23 cellular contexts compared by ENCODE assay signal in genomic region chr2:56017784-56018183, GRCh38.
"Had no signal": no experiment of that assay in that cellular context is flagged by ENCODE, and none has a peak within 500 bp of the region (broad histone marks: within the 10 kb centered on the region; RNA-seq: fewer than 3 reads in every experiment).

No MANE protein-coding gene starts in this region.

- H3K36me3 ChIP-seq: left lung, neutrophil, upper lobe of left lung had no signal

- H3K36me3 Mint-ChIP-seq: activated naive CD8-positive, alpha-beta T cell treated with anti-CD3 and anti-CD28 coated beads for 36 hours; mesothelial cell of epicardium; naive thymus-derived CD8-positive, alpha-beta T cell had no signal

- H3K27me3 ChIP-seq: left lung, neutrophil, upper lobe of left lung had no signal

- H3K27me3 Mint-ChIP-seq: activated naive CD8-positive, alpha-beta T cell treated with anti-CD3 and anti-CD28 coated beads for 36 hours had no signal

- DNase-seq: activated CD4-positive, alpha-beta T cell treated with anti-CD3 and anti-CD28 coated beads for 1 hour; activated CD4-positive, alpha-beta T cell treated with anti-CD3 and anti-CD28 coated beads, Interleukin-2, amount 50 U/mL, for 1 hour; activated naive CD4-positive, alpha-beta T cell treated with Interleukin-2 at 50 U/mL for 16 hours; activated naive CD8-positive, alpha-beta T cell treated with anti-CD3 and anti-CD28 coated beads for 36 hours; activated T-cell treated with anti-CD3 and anti-CD28 coated beads, Interleukin-2, amount 50 U/mL, for 1 hour; foreskin melanocyte; hippocampal formation; kidney glomerular epithelial cell; left lung; mammary epithelial cell; naive thymus-derived CD8-positive, alpha-beta T cell; right cardiac atrium; stimulated activated CD4-positive, alpha-beta T cell treated with anti-CD3 and anti-CD28 coated beads, Interleukin-12 subunit alpha, Interleukin-12 subunit beta, amount 100 ng/mL, for 4 hours; stimulated activated CD4-positive, alpha-beta T cell treated with anti-CD3 and anti-CD28 coated beads, Interleukin-4, amount 100 ng/mL, for 4 hours; stimulated activated naive CD8-positive, alpha-beta T cell treated with anti-CD3 and anti-CD28 coated beads, Interleukin-15, Interleukin-2, amounts not matched to agents 100 U/mL and 50 U/mL, for 24 hours; T-helper 9 cell; upper lobe of left lung had no signal

- H2AFZ ChIP-seq: parathyroid adenoma had no signal

- ATAC-seq: left lung; naive thymus-derived CD8-positive, alpha-beta T cell; stimulated activated naive CD8-positive, alpha-beta T cell treated with anti-CD3 and anti-CD28 coated beads, Interleukin-15, Interleukin-2, amounts not matched to agents 100 U/mL and 50 U/mL, for 24 hours had no signal

- H3K27ac ChIP-seq: coronary artery, left lung, neutrophil, parathyroid adenoma, upper lobe of left lung had no signal

- FAIRE-seq: bronchial epithelial cell, endometrium had no signal

- H3K9ac ChIP-seq: parathyroid adenoma had no signal

- H3K79me2 ChIP-seq: parathyroid adenoma had no signal

- H3K4me1 ChIP-seq: left lung, parathyroid adenoma, upper lobe of left lung had no signal

- H3K9me3 ChIP-seq: left lung, neutrophil, upper lobe of left lung had no signal

- H3K4me1 Mint-ChIP-seq: naive thymus-derived CD8-positive, alpha-beta T cell had no signal

- H3K4me3 Mint-ChIP-seq: activated naive CD8-positive, alpha-beta T cell treated with anti-CD3 and anti-CD28 coated beads for 36 hours; mesothelial cell of epicardium; naive thymus-derived CD8-positive, alpha-beta T cell had no signal

- H3K27ac Mint-ChIP-seq: activated naive CD8-positive, alpha-beta T cell treated with anti-CD3 and anti-CD28 coated beads for 36 hours; mesothelial cell of epicardium; naive thymus-derived CD8-positive, alpha-beta T cell had no signal

- H3K9me3 Mint-ChIP-seq: activated naive CD8-positive, alpha-beta T cell treated with anti-CD3 and anti-CD28 coated beads for 36 hours; mesothelial cell of epicardium; naive thymus-derived CD8-positive, alpha-beta T cell had no signal

- H3K4me3 ChIP-seq: coronary artery, left lung, upper lobe of left lung had no signal
